Comparison of ENCODE assay signal across 16 cellular contexts in the genomic region with DNA sequence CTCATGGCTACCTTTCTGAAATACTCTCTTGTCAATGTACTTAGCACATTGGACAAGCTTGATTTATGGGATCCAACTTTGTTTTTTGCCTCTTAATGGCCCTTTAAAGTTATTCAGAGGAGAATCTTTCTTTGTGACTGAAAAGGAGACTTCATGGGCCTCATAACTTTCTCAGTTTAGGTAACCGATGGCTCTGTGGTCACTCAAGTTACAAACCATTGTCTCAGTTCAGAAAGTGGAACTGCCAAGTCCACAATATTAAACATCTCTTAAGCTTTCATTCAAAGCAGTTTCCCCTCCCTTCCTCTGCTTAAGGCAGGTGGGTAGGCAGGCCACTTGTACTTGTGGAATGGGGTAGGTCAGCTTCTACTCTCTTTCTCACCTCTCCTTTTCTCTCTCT. TPM values are rescaled to one million over a fixed set of nuclear protein-coding genes. Genes with fewer than 3 reads are reported as not detected.
A peak's percentile ranks its signal among the peaks of the same experiment; 100 is the strongest.
DNase-seq lines count a peak whose midpoint lies in the region; ATAC-seq, FAIRE-seq and TF ChIP-seq lines count a peak whose summit lies in the region.
"Had no signal": no experiment of that assay in that cellular context is flagged by ENCODE, and none has a peak within 500 bp of the region (broad histone marks: within the 10 kb centered on the region; RNA-seq: fewer than 3 reads in every experiment).

No MANE protein-coding gene starts in this region.

- FAIRE-seq in GM19239 (lab: Jason Lieb, UNC), result peak; percentile 79
- FAIRE-seq: D721Med had no signal

- DNase-seq in GM06990 (ENCODE audit: extremely low read depth, insufficient read length) (peak; percentile 25), GM19239 (ENCODE audit: insufficient read length, low spot score) (peak; percentile 4), mucosa of descending colon (no peak), spleen (no peak), epidermal melanocyte (ENCODE audit: insufficient read length, low spot score) (no peak), foreskin melanocyte (no peak)
- DNase-seq: activated T-cell treated with anti-CD3 and anti-CD28 coated beads, Interleukin-2, amount 50 U/mL, for 24 hours; heart left ventricle; lower lobe of right lung; SHP77 had no signal

- no peak overlapping the region for H3K4me3 ChIP-seq in GM06990 (replicated peaks; ENCODE audit: low read depth, low read length)
- no peak overlapping the region for H3K4me3 ChIP-seq in mucosa of descending colon
- no peak overlapping the region for H3K4me3 ChIP-seq in spleen
- H3K4me3 ChIP-seq: heart left ventricle, lower lobe of right lung had no signal

- H3K4me1 ChIP-seq in mucosa of descending colon (ENCODE audit: low read depth) (no peaks in the 10 kb centered on the region), spleen (no peaks in the 10 kb centered on the region)
- H3K4me1 ChIP-seq: heart left ventricle, lower lobe of right lung had no signal

- ATAC-seq in GM21825 (IDR thresholded peaks at IDR 0.05; ENCODE audit: unreplicated experiment) (peak; percentile 90), HG03139 (IDR thresholded peaks at IDR 0.05; ENCODE audit: unreplicated experiment) (peak; percentile 92), mucosa of descending colon (no peak)
- ATAC-seq: heart left ventricle, lower lobe of right lung, WTC11 had no signal

- intact Hi-C loops in mucosa of descending colon (cut with DNase I, micrococcal nuclease), result no loop called here
- intact Hi-C loops in spleen (cut with DNase I; ENCODE audit: low total_unique reads), result no loop called here

- H3K27ac ChIP-seq in spleen, result no peak overlapping the region
- H3K27ac ChIP-seq: 22Rv1, heart left ventricle, lower lobe of right lung, neutrophil had no signal

- H3K9me3 ChIP-seq in mucosa of descending colon, result no peaks in the 10 kb centered on the region
- peaks cover 0 to 8% (median 2%) of the 10 kb centered on the region in 8 donors for H3K9me3 ChIP-seq in spleen
- H3K9me3 ChIP-seq: lower lobe of right lung, neutrophil had no signal

- 65 to 86% (median 79%) methylated on average over 1 of the region's 1 CpG for WGBS in spleen, 5 donors

- H3K27me3 ChIP-seq in GM06990 (replicated peaks; ENCODE audit: control insufficient read depth, insufficient read depth, low read length), result no peaks in the 10 kb centered on the region
- peaks cover 0 to 12% (median 0%) of the 10 kb centered on the region in 7 donors for H3K27me3 ChIP-seq in spleen (replicated peaks in 1 of 7)
- H3K27me3 ChIP-seq: heart left ventricle, neutrophil had no signal

- H3K36me3 ChIP-seq in GM06990 (ENCODE audit: control insufficient read depth, insufficient read depth, low read length), result no peaks in the 10 kb centered on the region
- no peaks in the 10 kb centered on the region for H3K36me3 ChIP-seq in mucosa of descending colon (ENCODE audit: low read depth)
- no peaks in the 10 kb centered on the region for H3K36me3 ChIP-seq in spleen
- H3K36me3 ChIP-seq: heart left ventricle, lower lobe of right lung, neutrophil had no signal

- TF ChIP-seq POLR2A in spleen (IDR thresholded peaks at IDR 0.05), result no peak

- TF ChIP-seq CTCF in GM06990 (IDR thresholded peaks at IDR 0.05; ENCODE audit: insufficient read depth, low read length, poor library complexity, severe bottlenecking) (no peak), mucosa of descending colon (IDR thresholded peaks at IDR 0.05) (no peak), spleen (IDR thresholded peaks at IDR 0.05 in 8 of 11, conservative IDR thresholded peaks at IDR 0.05 in 3 of 11) (no peak)

RNA-seq across cellular contexts. Expression of a gene that starts 12.3 kb away (rescaled TPM):
- total RNA-seq in mucosa of descending colon (10 to 100 TPM in 2 of 3 donors, 1 to 10 TPM in 1; 9.8 to 23.0 (median 14.7) TPM), spleen (10 to 100 TPM; 28.4 to 40.3 (median 33.7) TPM)
- polyA plus RNA-seq in spleen, result 10 to 100 TPM; 15.6 to 18.4 (median 17.6) TPM

Comparison
In these comparisons a context has a peak if more than half of its experiments do, and no peak if none do; other contexts are left out.
1. DNase-seq: peak in GM06990 (single experiment) and GM19239 (single experiment); none in mucosa of descending colon (0 of 3), spleen (single experiment), epidermal melanocyte (single experiment) and foreskin melanocyte (single experiment).